20 cellular contexts compared by ENCODE assay signal in genomic region chr10:232878-233277, GRCh38.
DNase-seq lines count a peak whose midpoint lies in the region; ATAC-seq lines count a peak whose summit lies in the region.
"Had no signal": no experiment of that assay in that cellular context is flagged by ENCODE, and none has a peak within 500 bp of the region (broad histone marks: within the 10 kb centered on the region; RNA-seq: fewer than 3 reads in every experiment).

No MANE protein-coding gene starts in this region.

- peak overlapping the region; percentile 28 for H3K27ac Mint-ChIP-seq in activated naive CD8-positive, alpha-beta T cell
- no peak overlapping the region for H3K27ac Mint-ChIP-seq in activated naive CD8-positive, alpha-beta T cell treated with anti-CD3 and anti-CD28 coated beads, Interleukin-2, amount 50 U/mL, for 24 hours
- peak overlapping the region; percentile 33 for H3K27ac Mint-ChIP-seq in activated T-helper 17 cell treated with anti-CD3 and anti-CD28 coated beads, Interleukin-2, amount 50 U/mL, for 72 hours
- peak overlapping the region; percentile 6 for H3K27ac Mint-ChIP-seq in stimulated activated effector memory CD8-positive, alpha-beta T cell treated with anti-CD3 and anti-CD28 coated beads, Interleukin-12 subunit alpha, Interleukin-12 subunit beta, amount 100 ng/mL, for 72 hours
- H3K27ac Mint-ChIP-seq: HFFc6 had no signal

- ATAC-seq in activated naive CD8-positive, alpha-beta T cell treated with anti-CD3 and anti-CD28 coated beads, Interleukin-2, amount 50 U/mL, for 24 hours = no peak
- no peak for ATAC-seq in activated T-helper 17 cell treated with anti-CD3 and anti-CD28 coated beads, Interleukin-2, amount 50 U/mL, for 72 hours (replicated peaks)
- ATAC-seq in stimulated activated effector memory CD8-positive, alpha-beta T cell treated with anti-CD3 and anti-CD28 coated beads, Interleukin-12 subunit alpha, Interleukin-12 subunit beta, amount 100 ng/mL, for 72 hours = no peak
- no peak for ATAC-seq in GM19463 (IDR thresholded peaks at IDR 0.05; ENCODE audit: unreplicated experiment)
- ATAC-seq: A549, GM12878 had no signal

- H3K4me3 Mint-ChIP-seq in activated naive CD8-positive, alpha-beta T cell = no peak overlapping the region
- H3K4me3 Mint-ChIP-seq in activated naive CD8-positive, alpha-beta T cell treated with anti-CD3 and anti-CD28 coated beads, Interleukin-2, amount 50 U/mL, for 24 hours = no peak overlapping the region
- H3K4me3 Mint-ChIP-seq in activated T-helper 17 cell treated with anti-CD3 and anti-CD28 coated beads, Interleukin-2, amount 50 U/mL, for 72 hours = no peak overlapping the region
- no peak overlapping the region for H3K4me3 Mint-ChIP-seq in stimulated activated effector memory CD8-positive, alpha-beta T cell treated with anti-CD3 and anti-CD28 coated beads, Interleukin-12 subunit alpha, Interleukin-12 subunit beta, amount 100 ng/mL, for 72 hours
- H3K4me3 Mint-ChIP-seq: CD8-positive, alpha-beta memory T cell; HFFc6 had no signal

- no peaks in the 10 kb centered on the region for H3K36me3 Mint-ChIP-seq in activated naive CD8-positive, alpha-beta T cell
- peaks cover 11% of the 10 kb centered on the region for H3K36me3 Mint-ChIP-seq in activated naive CD8-positive, alpha-beta T cell treated with anti-CD3 and anti-CD28 coated beads, Interleukin-2, amount 50 U/mL, for 24 hours (ENCODE audit: low read depth)
- H3K36me3 Mint-ChIP-seq in activated T-helper 17 cell treated with anti-CD3 and anti-CD28 coated beads, Interleukin-2, amount 50 U/mL, for 72 hours (ENCODE audit: low read depth) = peaks cover 25% of the 10 kb centered on the region
- H3K36me3 Mint-ChIP-seq in stimulated activated effector memory CD8-positive, alpha-beta T cell treated with anti-CD3 and anti-CD28 coated beads, Interleukin-12 subunit alpha, Interleukin-12 subunit beta, amount 100 ng/mL, for 72 hours = peaks cover 21% of the 10 kb centered on the region

- H3K9me3 Mint-ChIP-seq in activated naive CD8-positive, alpha-beta T cell (ENCODE audit: low read depth) = no peaks in the 10 kb centered on the region
- no peaks in the 10 kb centered on the region for H3K9me3 Mint-ChIP-seq in activated naive CD8-positive, alpha-beta T cell treated with anti-CD3 and anti-CD28 coated beads, Interleukin-2, amount 50 U/mL, for 24 hours
- no peaks in the 10 kb centered on the region for H3K9me3 Mint-ChIP-seq in activated T-helper 17 cell treated with anti-CD3 and anti-CD28 coated beads, Interleukin-2, amount 50 U/mL, for 72 hours
- H3K9me3 Mint-ChIP-seq in stimulated activated effector memory CD8-positive, alpha-beta T cell treated with anti-CD3 and anti-CD28 coated beads, Interleukin-12 subunit alpha, Interleukin-12 subunit beta, amount 100 ng/mL, for 72 hours = no peaks in the 10 kb centered on the region
- H3K9me3 Mint-ChIP-seq: CD8-positive, alpha-beta memory T cell; HFFc6 had no signal

- no peak for DNase-seq in activated naive CD8-positive, alpha-beta T cell treated with anti-CD3 and anti-CD28 coated beads, Interleukin-2, amount 50 U/mL, for 24 hours
- no peak for DNase-seq in stimulated activated effector memory CD8-positive, alpha-beta T cell treated with anti-CD3 and anti-CD28 coated beads, Interleukin-12 subunit alpha, Interleukin-12 subunit beta, amount 100 ng/mL, for 72 hours (ENCODE audit: low spot score in 2 of 2)
- no peak for DNase-seq in NCI-H1092 (lab: John Stamatoyannopoulos, UW)
- DNase-seq in NCI-H1105 (lab: John Stamatoyannopoulos, UW) = no peak
- DNase-seq: 8988T, ACHN, AML-193, C1 segment of cervical spinal cord, DMS 273 treated with DMSO at 0.1 percent for 48 hours, DMS79, EL, GDM1, GOT3, HFFc6 had no signal

- peaks cover 14% of the 10 kb centered on the region for H3K4me1 Mint-ChIP-seq in activated naive CD8-positive, alpha-beta T cell (ENCODE audit: low read depth)
- peaks cover 8% of the 10 kb centered on the region for H3K4me1 Mint-ChIP-seq in activated naive CD8-positive, alpha-beta T cell treated with anti-CD3 and anti-CD28 coated beads, Interleukin-2, amount 50 U/mL, for 24 hours
- no peaks in the 10 kb centered on the region for H3K4me1 Mint-ChIP-seq in activated T-helper 17 cell treated with anti-CD3 and anti-CD28 coated beads, Interleukin-2, amount 50 U/mL, for 72 hours
- peaks cover 10% of the 10 kb centered on the region for H3K4me1 Mint-ChIP-seq in stimulated activated effector memory CD8-positive, alpha-beta T cell treated with anti-CD3 and anti-CD28 coated beads, Interleukin-12 subunit alpha, Interleukin-12 subunit beta, amount 100 ng/mL, for 72 hours

- H3K27me3 Mint-ChIP-seq in activated naive CD8-positive, alpha-beta T cell = no peaks in the 10 kb centered on the region
- no peaks in the 10 kb centered on the region for H3K27me3 Mint-ChIP-seq in activated naive CD8-positive, alpha-beta T cell treated with anti-CD3 and anti-CD28 coated beads, Interleukin-2, amount 50 U/mL, for 24 hours
- no peaks in the 10 kb centered on the region for H3K27me3 Mint-ChIP-seq in activated T-helper 17 cell treated with anti-CD3 and anti-CD28 coated beads, Interleukin-2, amount 50 U/mL, for 72 hours
- H3K27me3 Mint-ChIP-seq: CD8-positive, alpha-beta memory T cell had no signal
